In genomic region chr6:143747347-143747842, GRCh38 we compare ENCODE assay signal across 18 cellular contexts.
DNase-seq lines count a peak whose midpoint lies in the region; ATAC-seq lines count a peak whose summit lies in the region.
"Had no signal": no experiment of that assay in that cellular context is flagged by ENCODE, and none has a peak within 500 bp of the region (broad histone marks: within the 10 kb centered on the region; RNA-seq: fewer than 3 reads in every experiment).

No MANE protein-coding gene starts in this region.

- peaks cover 37% of the 10 kb centered on the region for H3K4me1 ChIP-seq in stomach smooth muscle (ENCODE audit: control insufficient read depth, insufficient read depth, low read length)
- H3K4me1 ChIP-seq in naive thymus-derived CD4-positive, alpha-beta T cell (ENCODE audit: control insufficient read depth in 2 of 2, insufficient read depth in 2 of 2, low read length in 2 of 2): no peaks in the 10 kb centered on the region

- H3K27ac Mint-ChIP-seq in naive thymus-derived CD4-positive, alpha-beta T cell: no peak overlapping the region
- H3K27ac Mint-ChIP-seq: activated CD4-positive, alpha-beta T cell treated with anti-CD3 and anti-CD28 coated beads for 36 hours; nephron progenitor cell; T-helper 1 cell treated with Interleukin-12 subunit alpha and Interleukin-12 subunit beta and Interleukin-4 antibody, amounts not matched to agents 30 μg/mL and 1 μg/mL, for 36 hours had no signal

- H3K9me3 ChIP-seq in stomach smooth muscle (ENCODE audit: control insufficient read depth in 2 of 2, low read length in 2 of 2): no peaks in the 10 kb centered on the region
- no peaks in the 10 kb centered on the region for H3K9me3 ChIP-seq in naive thymus-derived CD4-positive, alpha-beta T cell (ENCODE audit: control insufficient read depth in 2 of 3, low read length in 3 of 3)

- peaks cover 0 to 11% (median 5%) of the 10 kb centered on the region in 7 donors for H3K4me1 Mint-ChIP-seq in naive thymus-derived CD4-positive, alpha-beta T cell
- H3K4me1 Mint-ChIP-seq: activated CD4-positive, alpha-beta T cell treated with anti-CD3 and anti-CD28 coated beads for 36 hours had no signal

- H3K9me3 Mint-ChIP-seq in naive thymus-derived CD4-positive, alpha-beta T cell: no peaks in the 10 kb centered on the region
- H3K9me3 Mint-ChIP-seq: CD8-positive, alpha-beta memory T cell; nephron progenitor cell; T-helper 1 cell treated with Interleukin-12 subunit alpha and Interleukin-12 subunit beta and Interleukin-4 antibody, amounts not matched to agents 30 μg/mL and 1 μg/mL, for 36 hours had no signal

- H3K36me3 Mint-ChIP-seq in naive thymus-derived CD4-positive, alpha-beta T cell: peaks cover 0 to 18% (median 6%) of the 10 kb centered on the region in 5 donors

- H3K27ac ChIP-seq in stomach smooth muscle (ENCODE audit: low read length): peak overlapping the region; percentile 89
- H3K27ac ChIP-seq in naive thymus-derived CD4-positive, alpha-beta T cell (ENCODE audit: low read depth, low read length): no peak overlapping the region

- no peaks in the 10 kb centered on the region for H3K27me3 Mint-ChIP-seq in naive thymus-derived CD4-positive, alpha-beta T cell
- H3K27me3 Mint-ChIP-seq: activated CD4-positive, alpha-beta T cell treated with anti-CD3 and anti-CD28 coated beads for 36 hours had no signal

- POLR2A ChIA-PET in naive thymus-derived CD4-positive, alpha-beta T cell (lab: Charles Lee): no interaction called here

- no peaks in the 10 kb centered on the region for H3K27me3 ChIP-seq in stomach smooth muscle (ENCODE audit: control insufficient read depth in 1 of 2, insufficient read depth in 2 of 2, low read length in 2 of 2)
- H3K27me3 ChIP-seq in naive thymus-derived CD4-positive, alpha-beta T cell (ENCODE audit: control insufficient read depth in 2 of 2, insufficient read depth in 2 of 2, low read length in 2 of 2): no peaks in the 10 kb centered on the region

- H3K4me3 Mint-ChIP-seq in naive thymus-derived CD4-positive, alpha-beta T cell: no peak overlapping the region
- H3K4me3 Mint-ChIP-seq: activated CD4-positive, alpha-beta T cell treated with anti-CD3 and anti-CD28 coated beads for 36 hours; CD8-positive, alpha-beta memory T cell; nephron progenitor cell; T-helper 1 cell treated with Interleukin-12 subunit alpha and Interleukin-12 subunit beta and Interleukin-4 antibody, amounts not matched to agents 30 μg/mL and 1 μg/mL, for 36 hours had no signal

- CTCF ChIA-PET in naive thymus-derived CD4-positive, alpha-beta T cell (lab: Charles Lee): interaction anchor here (1.2 kb wide), 1 partner anchor 31 kb away, joined by 3 read pairs; no protein-coding TSS in a partner anchor

- no peak overlapping the region for H3K4me3 ChIP-seq in stomach smooth muscle (ENCODE audit: low read length in 2 of 2)
- H3K4me3 ChIP-seq in naive thymus-derived CD4-positive, alpha-beta T cell (ENCODE audit: low read length): no peak overlapping the region

- intact Hi-C loops in naive thymus-derived CD4-positive, alpha-beta T cell (cut with micrococcal nuclease): no loop called here

- DNase-seq in NCI-H146 (lab: John Stamatoyannopoulos, UW) (peak; percentile 81), amniotic epithelial cell (ENCODE audit: low read depth) (peak; percentile 36), left lobe of liver (ENCODE audit: low spot score) (no peak), SW480 (ENCODE audit: low spot score) (no peak)
- DNase-seq in naive thymus-derived CD4-positive, alpha-beta T cell: no peak
- DNase-seq: activated CD4-positive, alpha-beta T cell treated with anti-CD3 and anti-CD28 coated beads for 36 hours; activated gamma-delta T cell treated with Interleukin-2 at 50 U/mL for 16 hours; aorta; MM.1S; NCI-H187 treated with DMSO at 0.1 percent for 48 hours; NCI-H524 treated with DMSO at 0.1 percent for 48 hours; nephron progenitor cell; SHP77; stimulated activated naive CD8-positive, alpha-beta T cell treated with anti-CD3 and anti-CD28 coated beads, Interleukin-15, Interleukin-2, amounts not matched to agents 100 U/mL and 50 U/mL, for 24 hours had no signal

- no peaks in the 10 kb centered on the region for H3K36me3 ChIP-seq in stomach smooth muscle (ENCODE audit: control insufficient read depth in 2 of 2, insufficient read depth in 2 of 2, low read length in 2 of 2)
- no peaks in the 10 kb centered on the region for H3K36me3 ChIP-seq in naive thymus-derived CD4-positive, alpha-beta T cell (ENCODE audit: control insufficient read depth in 2 of 3, insufficient read depth in 3 of 3, low read length in 3 of 3)

- no peak overlapping the region for H3K9ac ChIP-seq in stomach smooth muscle (ENCODE audit: low read length in 2 of 2)

- peak; percentile 19 for ATAC-seq in left lobe of liver
- no peak for ATAC-seq in GM18520 (IDR thresholded peaks at IDR 0.05; ENCODE audit: unreplicated experiment)
- ATAC-seq in naive thymus-derived CD4-positive, alpha-beta T cell: no peak
- ATAC-seq: activated CD4-positive, alpha-beta T cell treated with anti-CD3 and anti-CD28 coated beads for 36 hours; stimulated activated naive CD8-positive, alpha-beta T cell treated with anti-CD3 and anti-CD28 coated beads, Interleukin-15, Interleukin-2, amounts not matched to agents 100 U/mL and 50 U/mL, for 24 hours had no signal

Comparison
In these comparisons a context has a peak if more than half of its experiments do, and no peak if none do; other contexts are left out.
1. DNase-seq: peak in NCI-H146 (single experiment) and amniotic epithelial cell (single experiment); none in left lobe of liver (single experiment), SW480 (single experiment) and naive thymus-derived CD4-positive, alpha-beta T cell (0 of 9).